In the genomic region with DNA sequence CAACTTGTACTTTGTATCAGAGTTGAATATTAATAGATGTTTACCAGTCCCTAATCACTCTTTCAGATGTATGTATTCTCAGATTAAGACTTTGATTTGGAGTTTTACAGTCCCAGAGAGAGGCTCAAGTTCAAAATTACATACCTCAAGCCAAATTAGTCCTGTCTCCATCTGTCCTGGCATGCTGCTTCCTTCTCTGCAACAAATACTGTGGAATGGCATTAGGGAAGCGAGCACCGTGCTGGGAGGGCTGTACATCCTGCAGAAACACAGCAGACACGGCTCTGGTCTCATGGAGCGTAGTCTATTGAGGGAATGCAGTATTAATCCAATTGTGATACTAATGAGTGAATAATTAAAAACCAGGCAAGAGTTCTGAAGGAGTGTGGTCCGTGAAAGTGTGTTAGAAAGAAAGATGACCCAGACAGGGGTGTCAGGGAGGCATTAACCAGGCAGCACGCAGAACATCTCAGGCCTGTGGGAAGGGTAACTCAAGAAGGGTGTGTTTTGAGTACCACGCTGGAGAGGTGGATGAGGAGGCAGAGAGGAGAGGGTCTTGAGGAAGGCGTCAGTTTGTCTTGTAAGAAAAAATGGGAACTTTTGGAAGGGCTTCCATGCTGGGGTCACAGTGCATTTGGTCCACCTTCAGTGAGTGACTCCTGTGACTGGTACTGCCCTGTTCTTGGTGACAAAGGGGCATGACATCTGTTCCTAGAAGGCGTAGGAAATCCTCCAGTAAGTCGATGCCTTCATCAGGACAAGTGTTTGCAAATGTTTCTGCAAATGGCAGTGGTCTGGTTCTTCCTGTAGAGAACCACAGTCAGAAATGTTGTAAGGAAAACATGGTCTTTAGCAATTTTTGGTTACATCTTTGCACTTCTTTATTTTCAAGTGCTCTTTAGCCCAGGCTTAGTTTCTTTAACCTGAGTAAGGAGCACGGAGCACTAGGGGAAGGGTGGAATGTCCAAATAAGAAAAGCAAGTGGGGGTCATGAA, we compare ENCODE assay signal across 8 cellular contexts. TPM values are rescaled to one million over a fixed set of nuclear protein-coding genes. Genes with fewer than 3 reads are reported as not detected.
DNase-seq lines count a peak whose midpoint lies in the region; ATAC-seq and TF ChIP-seq lines count a peak whose summit lies in the region.

No MANE protein-coding gene starts in this region.

- DNase-seq in CD4-positive, CD25-positive, alpha-beta regulatory T cell = no peak
- peak; percentile 57 to 67 for DNase-seq in Kasumi-1 (lab: John Stamatoyannopoulos, UW)
- DNase-seq in brain microvascular endothelial cell = no peak

- peak overlapping the region; percentile 68 to 79 for H3K9ac ChIP-seq in mucosa of rectum (ENCODE audit: low read depth in 1 of 2, low read length in 2 of 2)

- in situ Hi-C loops in brain microvascular endothelial cell (cut with HindIII; ENCODE audit: low pct_ligation_motif_present, low sequenced_read_pairs) = loop anchor here (25.0 kb wide), 1 partner anchor 190 kb away; no protein-coding TSS in a partner anchor

- peak overlapping the region; percentile 98 for H3K4me3 ChIP-seq in CD4-positive, CD25-positive, alpha-beta regulatory T cell (ENCODE audit: low read depth, low read length)
- H3K4me3 ChIP-seq in brain microvascular endothelial cell (ENCODE audit: low read depth, low read length) = peak overlapping the region; percentile 58
- H3K4me3 ChIP-seq in mucosa of rectum (ENCODE audit: low read length in 2 of 2) = peak overlapping the region; percentile 81 to 95

- H3K27me3 Mint-ChIP-seq in CD4-positive, CD25-positive, alpha-beta regulatory T cell = no peaks in the 10 kb centered on the region

- TF ChIP-seq CTCF in brain microvascular endothelial cell (IDR thresholded peaks at IDR 0.05; ENCODE audit: low read depth, low read length, missing control alignments) = no peak

- peaks cover 26 to 47% (median 36%) of the 10 kb centered on the region in 4 donors for H3K4me1 Mint-ChIP-seq in CD4-positive, CD25-positive, alpha-beta regulatory T cell

- ATAC-seq in CD4-positive, CD25-positive, alpha-beta regulatory T cell (ENCODE audit: low read depth in 2 of 2) = no peak
- ATAC-seq in HG02588 (IDR thresholded peaks at IDR 0.05; ENCODE audit: unreplicated experiment) = no peak
- ATAC-seq in HG02973 (IDR thresholded peaks at IDR 0.05; ENCODE audit: unreplicated experiment) = no peak
- no peak for ATAC-seq in GM19395 (IDR thresholded peaks at IDR 0.05; ENCODE audit: unreplicated experiment)
- ATAC-seq in GM21717 (IDR thresholded peaks at IDR 0.05; ENCODE audit: unreplicated experiment) = no peak

- H3K4me3 Mint-ChIP-seq in CD4-positive, CD25-positive, alpha-beta regulatory T cell = peak overlapping the region; percentile 95 to 99 (median 96)

- H3K36me3 ChIP-seq in CD4-positive, CD25-positive, alpha-beta regulatory T cell (ENCODE audit: control insufficient read depth, insufficient read depth, low read length) = no peaks in the 10 kb centered on the region
- H3K36me3 ChIP-seq in brain microvascular endothelial cell (replicated peaks) (no peaks in the 10 kb centered on the region), mucosa of rectum (ENCODE audit: control insufficient read depth in 2 of 2, insufficient read depth in 2 of 2, low read length in 2 of 2) (peaks cover 0 to 4% of the 10 kb centered on the region in 2 donors)

- no peaks in the 10 kb centered on the region for H3K36me3 Mint-ChIP-seq in CD4-positive, CD25-positive, alpha-beta regulatory T cell

- peak overlapping the region in 2 of 3 donors; percentile 86 to 91 for H3K27ac Mint-ChIP-seq in CD4-positive, CD25-positive, alpha-beta regulatory T cell

- no peaks in the 10 kb centered on the region for H3K27me3 ChIP-seq in CD4-positive, CD25-positive, alpha-beta regulatory T cell (ENCODE audit: control insufficient read depth, insufficient read depth, low read length)
- no peaks in the 10 kb centered on the region for H3K27me3 ChIP-seq in brain microvascular endothelial cell (replicated peaks)
- no peaks in the 10 kb centered on the region for H3K27me3 ChIP-seq in mucosa of rectum (ENCODE audit: control insufficient read depth in 2 of 2, insufficient read depth in 2 of 2, low read length in 2 of 2)

- no peak overlapping the region for H3K27ac ChIP-seq in CD4-positive, CD25-positive, alpha-beta regulatory T cell (ENCODE audit: insufficient read depth, low read length, poor library complexity, severe bottlenecking)
- no peak overlapping the region for H3K27ac ChIP-seq in brain microvascular endothelial cell
- peak overlapping the region; percentile 86 to 87 for H3K27ac ChIP-seq in mucosa of rectum (ENCODE audit: low read depth in 2 of 2, low read length in 2 of 2)

- H3K9me3 ChIP-seq in CD4-positive, CD25-positive, alpha-beta regulatory T cell (ENCODE audit: control insufficient read depth in 2 of 2, low read length in 2 of 2) = no peaks in the 10 kb centered on the region
- no peaks in the 10 kb centered on the region for H3K9me3 ChIP-seq in mucosa of rectum (ENCODE audit: control insufficient read depth in 2 of 2, low read length in 2 of 2)

- H3K9me3 Mint-ChIP-seq in CD4-positive, CD25-positive, alpha-beta regulatory T cell = peaks cover 0 to 6% (median 0%) of the 10 kb centered on the region in 7 donors

- peaks cover 28% of the 10 kb centered on the region for H3K4me1 ChIP-seq in CD4-positive, CD25-positive, alpha-beta regulatory T cell (ENCODE audit: control insufficient read depth, insufficient read depth, low read length, poor library complexity, severe bottlenecking)
- H3K4me1 ChIP-seq in mucosa of rectum (ENCODE audit: control insufficient read depth in 2 of 2, insufficient read depth in 2 of 2, low read length in 2 of 2) = peaks cover 32 to 44% of the 10 kb centered on the region in 2 donors

RNA-seq across cellular contexts. Expression of a gene that starts 1.6 kb away (rescaled TPM):
- 33.4 TPM for total RNA-seq in CD4-positive, CD25-positive, alpha-beta regulatory T cell
- 10 to 100 TPM; 23.2 to 27.1 (median 24.3) TPM for polyA plus RNA-seq in CD4-positive, CD25-positive, alpha-beta regulatory T cell

Comparison
In these comparisons a context has a peak if more than half of its experiments do, and no peak if none do; other contexts are left out.
1. DNase-seq: peak in Kasumi-1 (2 of 2); none in CD4-positive, CD25-positive, alpha-beta regulatory T cell (0 of 3) and brain microvascular endothelial cell (single experiment).
2. H3K27ac ChIP-seq: peak in mucosa of rectum (2 of 2); none in CD4-positive, CD25-positive, alpha-beta regulatory T cell (single experiment) and brain microvascular endothelial cell (single experiment).
3. Peak in every context shown above with its lines, with median percentiles within 50 percentile points of each other: H3K4me3 ChIP-seq.